In genomic region chr22:36029406-36029755, GRCh38 we compare ENCODE assay signal across 8 cellular contexts. TPM values are rescaled to one million over a fixed set of nuclear protein-coding genes. Genes with fewer than 3 reads are reported as not detected.
DNase-seq lines count a peak whose midpoint lies in the region; ATAC-seq and TF ChIP-seq lines count a peak whose summit lies in the region.

No MANE protein-coding gene starts in this region.

- H3K9me3 ChIP-seq in Karpas-422 (ENCODE audit: low read length), result no peaks in the 10 kb centered on the region
- no peaks in the 10 kb centered on the region for H3K9me3 ChIP-seq in colonic mucosa

- H3K4me3 ChIP-seq in AG09309 (ENCODE audit: control insufficient read depth, low read depth, low read length) (peak overlapping the region; percentile 29), Karpas-422 (ENCODE audit: low read length) (peak overlapping the region; percentile 73), colonic mucosa (peak overlapping the region; percentile 39)

- peaks cover 17 to 22% of the 10 kb centered on the region in 2 donors for H3K27me3 Mint-ChIP-seq in natural killer cell (ENCODE audit: low read depth in 2 of 2)

- H2AFZ ChIP-seq in Karpas-422 (ENCODE audit: low read length), result peak overlapping the region; percentile 63

- no peak for DNase-seq in AG09309 (ENCODE audit: low read depth)
- DNase-seq in Karpas-422, result no peak
- no peak for DNase-seq in colonic mucosa
- DNase-seq in natural killer cell, result no peak
- DNase-seq in A172 (ENCODE audit: low spot score), result no peak
- DNase-seq in activated CD4-positive, CD25-positive, alpha-beta regulatory T cell (lab: John Stamatoyannopoulos, UW), result no peak
- no peak for DNase-seq in kidney glomerular epithelial cell (lab: John Stamatoyannopoulos, UW)

- intact Hi-C loops in colonic mucosa (cut with DNase I), result no loop called here
- intact Hi-C loops in natural killer cell (cut with micrococcal nuclease), result no loop called here

- no peak overlapping the region for H3K27ac ChIP-seq in Karpas-422 (ENCODE audit: low read length)
- H3K27ac ChIP-seq in colonic mucosa, result peak overlapping the region; percentile 76

- H3K9me3 Mint-ChIP-seq in natural killer cell, result no peaks in the 10 kb centered on the region

- H3K4me3 Mint-ChIP-seq in natural killer cell, result peak overlapping the region; percentile 83

- H3K36me3 Mint-ChIP-seq in natural killer cell, result no peaks in the 10 kb centered on the region

- no peak overlapping the region for H3K27ac Mint-ChIP-seq in natural killer cell

- H3K4me2 ChIP-seq in Karpas-422 (ENCODE audit: low read depth, low read length, poor library complexity, severe bottlenecking), result peak overlapping the region; percentile 69

- no peak for TF ChIP-seq CTCF in AG09309 (IDR thresholded peaks at IDR 0.05; ENCODE audit: control insufficient read depth, insufficient read depth, low read depth, low read length, missing control alignments)
- TF ChIP-seq CTCF in colonic mucosa (IDR thresholded peaks at IDR 0.05), result no peak
- no peak for TF ChIP-seq CTCF in natural killer cell (IDR thresholded peaks at IDR 0.05)

- H3K36me3 ChIP-seq in Karpas-422 (ENCODE audit: insufficient read depth, low read length), result no peaks in the 10 kb centered on the region
- H3K36me3 ChIP-seq in colonic mucosa, result no peaks in the 10 kb centered on the region

- no peaks in the 10 kb centered on the region for H4K20me1 ChIP-seq in Karpas-422 (ENCODE audit: insufficient read depth, low read depth, low read length)

- no peak for ATAC-seq in natural killer cell
- no peak for ATAC-seq in HG03442 (IDR thresholded peaks at IDR 0.05; ENCODE audit: unreplicated experiment)

- no peaks in the 10 kb centered on the region; the same call in 1 of the 2 replicates for H3K27me3 ChIP-seq in Karpas-422 (ENCODE audit: low read length)
- H3K27me3 ChIP-seq in colonic mucosa, result no peaks in the 10 kb centered on the region

- H3K4me1 ChIP-seq in Karpas-422 (ENCODE audit: low read length) (peaks cover 25% of the 10 kb centered on the region), colonic mucosa (no peaks in the 10 kb centered on the region)

- no peaks in the 10 kb centered on the region for H3K79me2 ChIP-seq in Karpas-422 (ENCODE audit: low read length)

- H3K9ac ChIP-seq in Karpas-422 (ENCODE audit: low read length), result peak overlapping the region; percentile 81
- H3K9ac ChIP-seq in colonic mucosa (ENCODE audit: low read depth in 2 of 2, low read length in 2 of 2), result peak overlapping the region; percentile 0 to 45

- peaks cover 16% of the 10 kb centered on the region in 2 donors for H3K4me1 Mint-ChIP-seq in natural killer cell

- no peaks in the 10 kb centered on the region for H3K9me2 ChIP-seq in Karpas-422 (replicated peaks; ENCODE audit: insufficient read depth, low read length)

RNA-seq across cellular contexts. Expression of gene RBFOX2, which starts 0.8 kb away (rescaled TPM):
- 24.2 TPM in 2 replicates for total RNA-seq in Karpas-422 (2014; rRNA removed; shearing (Covaris generic); ENCODE audit: low replicate concordance)
- 10 to 100 TPM; 44.4 to 60.2 TPM for total RNA-seq in colonic mucosa
- total RNA-seq in natural killer cell, result 1 to 10 TPM; 1.0 to 4.7 (median 3.0) TPM
- 41.7 and 47.5 TPM in 2 replicates for total RNA-seq in A172 (2014; rRNA removed; shearing (Covaris generic))
